In the genomic region with DNA sequence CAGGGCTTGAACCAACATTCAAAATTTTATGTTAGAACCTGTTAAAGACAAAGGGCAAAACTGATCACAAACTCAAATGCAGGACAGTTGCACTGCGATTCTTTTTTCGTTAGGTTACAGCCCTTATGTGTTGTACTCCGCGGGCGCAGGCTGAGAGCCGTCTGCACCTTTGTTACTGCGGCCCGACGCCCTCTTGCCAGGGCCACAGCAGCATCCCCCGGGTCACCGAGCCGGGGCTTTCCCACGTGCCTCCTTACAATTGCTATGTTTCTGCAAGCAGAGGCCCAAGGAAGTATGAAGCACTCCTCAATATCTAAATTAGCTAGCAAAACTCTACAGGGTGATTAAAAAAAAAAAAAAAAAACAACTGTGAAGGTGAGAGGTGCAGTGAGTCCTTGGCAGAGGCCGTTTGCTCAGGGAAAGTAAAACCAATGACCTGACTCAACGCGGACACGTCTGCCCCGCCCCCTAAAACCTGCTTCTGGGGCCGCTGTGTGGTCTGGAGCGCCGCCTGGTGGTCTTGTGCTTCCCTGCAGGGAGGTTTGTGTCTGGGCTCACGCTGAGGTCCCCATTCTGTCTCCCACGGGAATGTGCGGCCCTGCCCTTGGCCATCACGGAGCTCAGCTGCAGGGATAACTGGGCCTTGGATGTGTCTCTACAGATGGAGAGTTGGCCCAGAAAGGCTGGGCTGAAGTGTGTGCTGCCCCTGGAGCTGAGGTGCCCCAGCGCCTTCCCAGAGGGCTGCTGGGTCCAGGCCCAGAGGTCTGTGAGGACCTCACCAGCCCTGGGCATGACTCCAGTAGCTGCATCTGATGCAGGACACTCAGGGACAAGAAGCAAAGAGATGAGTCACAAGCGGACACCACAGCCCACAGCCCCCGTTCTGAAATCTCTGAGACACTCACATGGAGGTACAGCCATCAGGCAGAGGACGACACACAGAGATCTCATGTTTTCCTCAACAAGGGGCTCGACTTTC, we compare ENCODE assay signal across 8 cellular contexts.
DNase-seq lines count a peak whose midpoint lies in the region; ATAC-seq and TF ChIP-seq lines count a peak whose summit lies in the region.

No MANE protein-coding gene starts in this region.

- peaks cover 5% of the 10 kb centered on the region for H3K27me3 Mint-ChIP-seq in CD4-positive, alpha-beta T cell
- H3K27me3 Mint-ChIP-seq in activated T-cell treated with anti-CD3 and anti-CD28 coated beads, Interleukin-2, amount 50 U/mL, for 24 hours = peaks cover 3% of the 10 kb centered on the region

- DNase-seq in CD4-positive, alpha-beta T cell = peak; percentile 48 to 79 (median 68)
- peak; percentile 66 for DNase-seq in HT-29 (ENCODE audit: low spot score)
- peak; percentile 71 to 88 (median 78) for DNase-seq in Peyer's patch
- DNase-seq in activated T-cell treated with anti-CD3 and anti-CD28 coated beads, Interleukin-2, amount 50 U/mL, for 24 hours = peak; percentile 89
- DNase-seq in iris pigment epithelial cell (ENCODE audit: low read depth) = peak; percentile 2
- DNase-seq in stimulated activated CD8-positive, alpha-beta memory T cell treated with anti-CD3 and anti-CD28 coated beads, Interleukin-4, amount 100 ng/mL, for 24 hours (ENCODE audit: low read depth) = peak; percentile 73
- no peak for DNase-seq in AG08396 (ENCODE audit: low spot score)

- no peak overlapping the region for H3K27ac ChIP-seq in CD4-positive, alpha-beta T cell (ENCODE audit: low read depth, low read length)
- H3K27ac ChIP-seq in Peyer's patch = no peak overlapping the region

- H3K9me3 ChIP-seq in CD4-positive, alpha-beta T cell (ENCODE audit: control insufficient read depth, low read length) = peaks cover under 1% of the 10 kb centered on the region
- no peaks in the 10 kb centered on the region for H3K9me3 ChIP-seq in Peyer's patch

- H3K4me3 ChIP-seq in Peyer's patch = no peak overlapping the region

- POLR2A ChIA-PET in CD4-positive, alpha-beta T cell (lab: Charles Lee) = no interaction called here

- intact Hi-C loops in CD4-positive, alpha-beta T cell (cut with DNase I, micrococcal nuclease) = loop anchor here in 1 of 2 experiments (5.0 kb wide), 1 partner anchor 268 kb away; no protein-coding TSS in a partner anchor

- H3K9me3 Mint-ChIP-seq in CD4-positive, alpha-beta T cell = no peaks in the 10 kb centered on the region
- no peaks in the 10 kb centered on the region for H3K9me3 Mint-ChIP-seq in activated T-cell treated with anti-CD3 and anti-CD28 coated beads, Interleukin-2, amount 50 U/mL, for 24 hours

- H3K36me3 Mint-ChIP-seq in CD4-positive, alpha-beta T cell (ENCODE audit: low read depth) = no peaks in the 10 kb centered on the region
- H3K36me3 Mint-ChIP-seq in activated T-cell treated with anti-CD3 and anti-CD28 coated beads, Interleukin-2, amount 50 U/mL, for 24 hours (ENCODE audit: low read depth) = no peaks in the 10 kb centered on the region

- peak; percentile 86 for TF ChIP-seq CTCF in CD4-positive, alpha-beta T cell (IDR thresholded peaks at IDR 0.05)
- TF ChIP-seq CTCF in Peyer's patch (IDR thresholded peaks at IDR 0.05) = peak; percentile 44 to 83 (median 76)

- no peaks in the 10 kb centered on the region for H3K36me3 ChIP-seq in Peyer's patch

- H3K4me1 ChIP-seq in Peyer's patch = no peaks in the 10 kb centered on the region

- H3K27ac Mint-ChIP-seq in CD4-positive, alpha-beta T cell = no peak overlapping the region
- H3K27ac Mint-ChIP-seq in activated T-cell treated with anti-CD3 and anti-CD28 coated beads, Interleukin-2, amount 50 U/mL, for 24 hours = no peak overlapping the region

- ATAC-seq in CD4-positive, alpha-beta T cell (ENCODE audit: poor library complexity) = peak; percentile 75
- no peak for ATAC-seq in HG03457 (IDR thresholded peaks at IDR 0.05; ENCODE audit: unreplicated experiment)

- no peak for TF ChIP-seq POLR2A in Peyer's patch (IDR thresholded peaks at IDR 0.05)

- H3K4me1 Mint-ChIP-seq in CD4-positive, alpha-beta T cell (ENCODE audit: low read depth) = peaks cover 12% of the 10 kb centered on the region
- H3K4me1 Mint-ChIP-seq in activated T-cell treated with anti-CD3 and anti-CD28 coated beads, Interleukin-2, amount 50 U/mL, for 24 hours (ENCODE audit: low read depth) = peaks cover 21% of the 10 kb centered on the region

- CTCF ChIA-PET in CD4-positive, alpha-beta T cell (lab: Charles Lee) = no interaction called here

- no peak overlapping the region for H3K4me3 Mint-ChIP-seq in CD4-positive, alpha-beta T cell
- no peak overlapping the region for H3K4me3 Mint-ChIP-seq in activated T-cell treated with anti-CD3 and anti-CD28 coated beads, Interleukin-2, amount 50 U/mL, for 24 hours

- no peaks in the 10 kb centered on the region for H3K27me3 ChIP-seq in CD4-positive, alpha-beta T cell (ENCODE audit: control insufficient read depth, insufficient read depth, low read length)
- H3K27me3 ChIP-seq in Peyer's patch = no peaks in the 10 kb centered on the region
